Comparison of ENCODE assay signal across 15 cellular contexts in genomic region chr17:62740066-62740465, GRCh38.
A peak's percentile ranks its signal among the peaks of the same experiment; 100 is the strongest.
DNase-seq lines count a peak whose midpoint lies in the region; ATAC-seq and TF ChIP-seq lines count a peak whose summit lies in the region.
"Had no signal": no experiment of that assay in that cellular context is flagged by ENCODE, and none has a peak within 500 bp of the region (broad histone marks: within the 10 kb centered on the region; RNA-seq: fewer than 3 reads in every experiment).

No MANE protein-coding gene starts in this region.

- intact Hi-C loops in heart left ventricle (cut with DNase I) (no loop called here), cardiac septum (cut with DNase I) (no loop called here), left ventricle myocardium superior (cut with micrococcal nuclease) (no loop called here)

- no peak overlapping the region for H3K4me3 Mint-ChIP-seq in WTC11
- H3K4me3 Mint-ChIP-seq: activated CD4-positive, alpha-beta T cell treated with anti-CD3 and anti-CD28 coated beads, Interleukin-2, amount 10 ng/mL, durations not matched to agents 7 days and 5 days had no signal

- TF ChIP-seq CTCF in heart left ventricle (IDR thresholded peaks at IDR 0.05) (no peak), WTC11 (IDR thresholded peaks at IDR 0.05) (no peak)

- H3K27me3 Mint-ChIP-seq in WTC11 (ENCODE audit: low read depth) = no peaks in the 10 kb centered on the region

- H3K4me1 Mint-ChIP-seq in WTC11 = peaks cover 37% of the 10 kb centered on the region
- H3K4me1 Mint-ChIP-seq: activated CD4-positive, alpha-beta T cell treated with anti-CD3 and anti-CD28 coated beads, Interleukin-2, amount 10 ng/mL, durations not matched to agents 7 days and 5 days had no signal

- no peaks in the 10 kb centered on the region for H3K9me3 Mint-ChIP-seq in WTC11
- H3K9me3 Mint-ChIP-seq: activated CD4-positive, alpha-beta T cell treated with anti-CD3 and anti-CD28 coated beads, Interleukin-2, amount 10 ng/mL, durations not matched to agents 7 days and 5 days had no signal

- DNase-seq in heart left ventricle = peak in 1 of 5 donors; percentile 38
- DNase-seq in cardiac septum (ENCODE audit: low spot score) = no peak
- peak; percentile 42 for DNase-seq in WTC11 (ENCODE audit: low spot score)
- DNase-seq in left ventricle myocardium superior = no peak
- DNase-seq in smooth muscle cell of the brain vasculature (ENCODE audit: low read depth, low spot score) = peak; percentile 28
- DNase-seq: activated CD4-positive, alpha-beta T cell treated with anti-CD3 and anti-CD28 coated beads, Interleukin-2, amount 10 ng/mL, durations not matched to agents 7 days and 5 days; activated CD8-positive, alpha-beta memory T cell treated with anti-CD3 and anti-CD28 coated beads, Interleukin-2, amount 50 U/mL, for 48 hours; activated gamma-delta T cell treated with Interleukin-2 at 50 U/mL for 16 hours; left cardiac atrium; stimulated activated naive CD8-positive, alpha-beta T cell treated with anti-CD3 and anti-CD28 coated beads, Interleukin-15, Interleukin-2, amounts not matched to agents 100 U/mL and 50 U/mL, for 24 hours had no signal

- no peaks in the 10 kb centered on the region for H3K4me1 ChIP-seq in heart left ventricle

- no peaks in the 10 kb centered on the region for H3K36me3 Mint-ChIP-seq in WTC11

- H3K27ac ChIP-seq in heart left ventricle = no peak overlapping the region
- H3K27ac ChIP-seq: neutrophil had no signal

- H3K27me3 ChIP-seq in heart left ventricle = no peaks in the 10 kb centered on the region

- 37 to 50% (median 46%) methylated on average over 3 of the region's 3 CpGs for WGBS in heart left ventricle, 4 donors

- POLR2A ChIA-PET in WTC11 (lab: Charles Lee) = interaction anchor here (0.6 kb wide), 2 partner anchors 40 to 114 kb away, joined by 3 read pairs; no protein-coding TSS in a partner anchor

- H3K36me3 ChIP-seq in heart left ventricle = no peaks in the 10 kb centered on the region
- H3K36me3 ChIP-seq: neutrophil had no signal

- H3K9me3 ChIP-seq in heart left ventricle = no peaks in the 10 kb centered on the region
- H3K9me3 ChIP-seq: neutrophil had no signal

- CTCF ChIA-PET in WTC11 (lab: Charles Lee) = interaction anchor here (0.5 to 1.2 kb wide), 6 partner anchors 11 to 383 kb away, joined by 3 to 4 read pairs (median 3); no protein-coding TSS in a partner anchor

- no peak overlapping the region for H3K4me3 ChIP-seq in heart left ventricle

- no peak overlapping the region for H3K27ac Mint-ChIP-seq in WTC11
- H3K27ac Mint-ChIP-seq: activated CD4-positive, alpha-beta T cell treated with anti-CD3 and anti-CD28 coated beads, Interleukin-2, amount 10 ng/mL, durations not matched to agents 7 days and 5 days had no signal

- ATAC-seq in heart left ventricle = peak in 3 of 4 donors; percentile 74 to 86 (median 85)
- ATAC-seq in WTC11 = peak; percentile 79
- ATAC-seq in left ventricle myocardium superior = peak; percentile 71
- no peak for ATAC-seq in GM19467 (IDR thresholded peaks at IDR 0.05; ENCODE audit: unreplicated experiment)
- no peak for ATAC-seq in GM19397 (IDR thresholded peaks at IDR 0.05; ENCODE audit: unreplicated experiment)
- no peak for ATAC-seq in HG03139 (IDR thresholded peaks at IDR 0.05; ENCODE audit: unreplicated experiment)
- ATAC-seq: sciatic nerve; stimulated activated naive CD8-positive, alpha-beta T cell treated with anti-CD3 and anti-CD28 coated beads, Interleukin-15, Interleukin-2, amounts not matched to agents 100 U/mL and 50 U/mL, for 24 hours had no signal

- no peak for TF ChIP-seq POLR2A in heart left ventricle (IDR thresholded peaks at IDR 0.05)

TF ChIP-seq in WTC11, 78 proteins besides CTCF, POLR2A, EP300 and RAD21:
- TF ChIP-seq ZNF423 (CRISPR knock-in tag; IDR thresholded peaks at IDR 0.05) = 0 out of 2 replicates have a peak, but pooled peaks have one; percentile 21
- no peak for TF ChIP-seq TEAD4 (CRISPR knock-in tag; IDR thresholded peaks at IDR 0.05)
- no peak for TF ChIP-seq CREB1 (CRISPR knock-in tag; IDR thresholded peaks at IDR 0.05)
- no peak for TF ChIP-seq ZNF416 (CRISPR knock-in tag; IDR thresholded peaks at IDR 0.05)
- TF ChIP-seq ATF2 (CRISPR knock-in tag; IDR thresholded peaks at IDR 0.05; ENCODE audit: borderline replicate concordance, low read depth) = no peak
- TF ChIP-seq TCF7 (CRISPR knock-in tag; IDR thresholded peaks at IDR 0.05; ENCODE audit: low read depth) = no peak

Comparison
In these comparisons a context has a peak if more than half of its experiments do, and no peak if none do; other contexts are left out.
1. ATAC-seq: peak in heart left ventricle (3 of 4), WTC11 (single experiment) and left ventricle myocardium superior (single experiment); none in GM19467 (single experiment), GM19397 (single experiment) and HG03139 (single experiment).
2. DNase-seq: peak in WTC11 (single experiment) and smooth muscle cell of the brain vasculature (single experiment); none in cardiac septum (single experiment) and left ventricle myocardium superior (single experiment).